1 cellular context compared by ENCODE assay signal in the genomic region with DNA sequence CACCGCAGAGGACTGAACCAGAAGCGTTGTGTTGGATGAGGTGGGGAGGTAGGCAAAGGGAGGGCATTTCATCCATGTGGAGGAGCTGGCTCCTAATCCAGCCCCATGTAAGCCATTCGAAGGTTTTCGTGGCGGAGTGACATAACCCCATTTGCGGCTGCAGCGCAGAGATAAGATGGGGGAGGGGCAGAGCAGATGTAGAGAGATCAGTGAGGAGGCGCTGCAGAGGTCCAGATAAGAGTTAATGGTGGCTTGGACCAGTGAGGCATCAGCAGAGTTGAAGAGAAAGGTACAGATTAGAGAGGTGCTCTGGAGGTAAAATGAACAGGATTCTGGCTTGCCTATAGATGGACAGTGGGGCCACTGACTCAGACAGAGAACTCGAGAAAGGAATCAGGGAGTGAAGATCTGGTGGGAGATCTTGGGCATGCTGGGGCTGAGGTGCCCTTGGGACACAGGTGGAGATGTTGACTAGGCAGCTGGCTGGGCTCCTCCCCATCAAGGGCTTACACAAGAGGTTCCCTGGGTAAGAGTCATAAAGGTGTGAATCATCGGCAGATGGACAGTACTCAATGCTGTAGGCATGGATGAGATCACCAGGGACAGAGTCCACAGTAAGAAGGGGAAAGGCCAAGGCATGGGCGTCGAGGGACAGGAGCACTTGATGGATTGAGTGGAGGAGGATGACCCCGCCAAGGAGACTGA.
TF ChIP-seq lines count a peak whose summit lies in the region.

No MANE protein-coding gene starts in this region.

TF ChIP-seq in HepG2, 621 proteins besides CTCF, POLR2A, EP300 and RAD21 (continues in another document):
- TF ChIP-seq, protein P1, sequence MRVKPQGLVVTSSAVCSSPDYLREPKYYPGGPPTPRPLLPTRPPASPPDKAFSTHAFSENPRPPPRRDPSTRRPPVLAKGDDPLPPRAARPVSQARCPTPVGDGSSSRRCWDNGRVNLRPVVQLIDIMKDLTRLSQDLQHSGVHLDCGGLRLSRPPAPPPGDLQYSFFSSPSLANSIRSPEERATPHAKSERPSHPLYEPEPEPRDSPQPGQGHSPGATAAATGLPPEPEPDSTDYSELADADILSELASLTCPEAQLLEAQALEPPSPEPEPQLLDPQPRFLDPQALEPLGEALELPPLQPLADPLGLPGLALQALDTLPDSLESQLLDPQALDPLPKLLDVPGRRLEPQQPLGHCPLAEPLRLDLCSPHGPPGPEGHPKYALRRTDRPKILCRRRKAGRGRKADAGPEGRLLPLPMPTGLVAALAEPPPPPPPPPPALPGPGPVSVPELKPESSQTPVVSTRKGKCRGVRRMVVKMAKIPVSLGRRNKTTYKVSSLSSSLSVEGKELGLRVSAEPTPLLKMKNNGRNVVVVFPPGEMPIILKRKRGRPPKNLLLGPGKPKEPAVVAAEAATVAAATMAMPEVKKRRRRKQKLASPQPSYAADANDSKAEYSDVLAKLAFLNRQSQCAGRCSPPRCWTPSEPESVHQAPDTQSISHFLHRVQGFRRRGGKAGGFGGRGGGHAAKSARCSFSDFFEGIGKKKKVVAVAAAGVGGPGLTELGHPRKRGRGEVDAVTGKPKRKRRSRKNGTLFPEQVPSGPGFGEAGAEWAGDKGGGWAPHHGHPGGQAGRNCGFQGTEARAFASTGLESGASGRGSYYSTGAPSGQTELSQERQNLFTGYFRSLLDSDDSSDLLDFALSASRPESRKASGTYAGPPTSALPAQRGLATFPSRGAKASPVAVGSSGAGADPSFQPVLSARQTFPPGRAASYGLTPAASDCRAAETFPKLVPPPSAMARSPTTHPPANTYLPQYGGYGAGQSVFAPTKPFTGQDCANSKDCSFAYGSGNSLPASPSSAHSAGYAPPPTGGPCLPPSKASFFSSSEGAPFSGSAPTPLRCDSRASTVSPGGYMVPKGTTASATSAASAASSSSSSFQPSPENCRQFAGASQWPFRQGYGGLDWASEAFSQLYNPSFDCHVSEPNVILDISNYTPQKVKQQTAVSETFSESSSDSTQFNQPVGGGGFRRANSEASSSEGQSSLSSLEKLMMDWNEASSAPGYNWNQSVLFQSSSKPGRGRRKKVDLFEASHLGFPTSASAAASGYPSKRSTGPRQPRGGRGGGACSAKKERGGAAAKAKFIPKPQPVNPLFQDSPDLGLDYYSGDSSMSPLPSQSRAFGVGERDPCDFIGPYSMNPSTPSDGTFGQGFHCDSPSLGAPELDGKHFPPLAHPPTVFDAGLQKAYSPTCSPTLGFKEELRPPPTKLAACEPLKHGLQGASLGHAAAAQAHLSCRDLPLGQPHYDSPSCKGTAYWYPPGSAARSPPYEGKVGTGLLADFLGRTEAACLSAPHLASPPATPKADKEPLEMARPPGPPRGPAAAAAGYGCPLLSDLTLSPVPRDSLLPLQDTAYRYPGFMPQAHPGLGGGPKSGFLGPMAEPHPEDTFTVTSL (CRISPR knock-in tag; IDR thresholded peaks at IDR 0.05; ENCODE audit: borderline replicate concordance): 0 out of 2 replicates have a peak, but pooled peaks have one; percentile 36
- TF ChIP-seq HMGXB4 (CRISPR knock-in tag; IDR thresholded peaks at IDR 0.05; ENCODE audit: borderline replicate concordance in 1 of 2, low read depth in 1 of 2) (peak in 1 of 2 experiments; percentile 25; a peak in 1 of 4 replicates), CREB1 (IDR thresholded peaks at IDR 0.05) (peak; percentile 18; the same call in 1 of the 2 replicates), CREB1 (CRISPR knock-in tag; IDR thresholded peaks at IDR 0.05) (peak; percentile 63), SOX6 (IDR thresholded peaks at IDR 0.05) (no peak), SOX6 (CRISPR knock-in tag; IDR thresholded peaks at IDR 0.05) (0 out of 2 replicates have a peak, but pooled peaks have one; percentile 18), JUND (CRISPR knock-in tag; IDR thresholded peaks at IDR 0.05) (peak; percentile 94), ATF7 (IDR thresholded peaks at IDR 0.05) (peak; percentile 86), ATF7 (CRISPR knock-in tag; IDR thresholded peaks at IDR 0.05) (peak; percentile 90), MTF1 (CRISPR knock-in tag; IDR thresholded peaks at IDR 0.05) (no peak), SNAPC2 (CRISPR knock-in tag; IDR thresholded peaks at IDR 0.05) (no peak), BHLHE40 (IDR thresholded peaks at IDR 0.05; ENCODE audit: low read length) (no peak), TBX3 (IDR thresholded peaks at IDR 0.05; ENCODE audit: borderline replicate concordance) (peak; percentile 45; the same call in 1 of the 2 replicates), FOXO1 (CRISPR knock-in tag; IDR thresholded peaks at IDR 0.05) (peak; percentile 25; the same call in 1 of the 2 replicates), SALL1 (CRISPR knock-in tag; IDR thresholded peaks at IDR 0.05) (peak; percentile 65), HNF4G (IDR thresholded peaks at IDR 0.05; ENCODE audit: borderline replicate concordance, low read depth, low read length) (0 out of 2 replicates have a peak, but pooled peaks have one; percentile 14), HNF4G (CRISPR knock-in tag; IDR thresholded peaks at IDR 0.05; ENCODE audit: borderline replicate concordance, low read depth) (peak; percentile 57; the same call in 1 of the 2 replicates), FOXA1 (IDR thresholded peaks at IDR 0.05) (no peak), FOXA1 (CRISPR knock-in tag; IDR thresholded peaks at IDR 0.05) (peak; percentile 25; the same call in 1 of the 2 replicates), ZFX (CRISPR knock-in tag; IDR thresholded peaks at IDR 0.05; ENCODE audit: low read depth) (no peak), JARID2 (CRISPR knock-in tag; IDR thresholded peaks at IDR 0.05; ENCODE audit: insufficient replicate concordance) (no peak), KAT8 (CRISPR knock-in tag; IDR thresholded peaks at IDR 0.05) (peak; percentile 31; the same call in 1 of the 2 replicates), PPARG (CRISPR knock-in tag; conservative IDR thresholded peaks at IDR 0.05) (peak; percentile 97), MAZ (IDR thresholded peaks at IDR 0.05; ENCODE audit: borderline replicate concordance, low read depth, low read length) (no peak), MAZ (CRISPR knock-in tag; IDR thresholded peaks at IDR 0.05; ENCODE audit: low read depth) (no peak), ZBTB40 (IDR thresholded peaks at IDR 0.05) (no peak), ZBTB40 (CRISPR knock-in tag; IDR thresholded peaks at IDR 0.05) (no peak; the same call in 1 of the 2 replicates), HBP1 (CRISPR knock-in tag; IDR thresholded peaks at IDR 0.05; ENCODE audit: low read depth) (0 out of 2 replicates have a peak, but pooled peaks have one; percentile 40), ATM (IDR thresholded peaks at IDR 0.05; ENCODE audit: borderline replicate concordance) (peak; percentile 95)
- TF ChIP-seq, protein P2, sequence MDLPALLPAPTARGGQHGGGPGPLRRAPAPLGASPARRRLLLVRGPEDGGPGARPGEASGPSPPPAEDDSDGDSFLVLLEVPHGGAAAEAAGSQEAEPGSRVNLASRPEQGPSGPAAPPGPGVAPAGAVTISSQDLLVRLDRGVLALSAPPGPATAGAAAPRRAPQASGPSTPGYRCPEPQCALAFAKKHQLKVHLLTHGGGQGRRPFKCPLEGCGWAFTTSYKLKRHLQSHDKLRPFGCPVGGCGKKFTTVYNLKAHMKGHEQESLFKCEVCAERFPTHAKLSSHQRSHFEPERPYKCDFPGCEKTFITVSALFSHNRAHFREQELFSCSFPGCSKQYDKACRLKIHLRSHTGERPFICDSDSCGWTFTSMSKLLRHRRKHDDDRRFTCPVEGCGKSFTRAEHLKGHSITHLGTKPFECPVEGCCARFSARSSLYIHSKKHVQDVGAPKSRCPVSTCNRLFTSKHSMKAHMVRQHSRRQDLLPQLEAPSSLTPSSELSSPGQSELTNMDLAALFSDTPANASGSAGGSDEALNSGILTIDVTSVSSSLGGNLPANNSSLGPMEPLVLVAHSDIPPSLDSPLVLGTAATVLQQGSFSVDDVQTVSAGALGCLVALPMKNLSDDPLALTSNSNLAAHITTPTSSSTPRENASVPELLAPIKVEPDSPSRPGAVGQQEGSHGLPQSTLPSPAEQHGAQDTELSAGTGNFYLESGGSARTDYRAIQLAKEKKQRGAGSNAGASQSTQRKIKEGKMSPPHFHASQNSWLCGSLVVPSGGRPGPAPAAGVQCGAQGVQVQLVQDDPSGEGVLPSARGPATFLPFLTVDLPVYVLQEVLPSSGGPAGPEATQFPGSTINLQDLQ (CRISPR knock-in tag; IDR thresholded peaks at IDR 0.05): no peak
- TF ChIP-seq, protein P3, sequence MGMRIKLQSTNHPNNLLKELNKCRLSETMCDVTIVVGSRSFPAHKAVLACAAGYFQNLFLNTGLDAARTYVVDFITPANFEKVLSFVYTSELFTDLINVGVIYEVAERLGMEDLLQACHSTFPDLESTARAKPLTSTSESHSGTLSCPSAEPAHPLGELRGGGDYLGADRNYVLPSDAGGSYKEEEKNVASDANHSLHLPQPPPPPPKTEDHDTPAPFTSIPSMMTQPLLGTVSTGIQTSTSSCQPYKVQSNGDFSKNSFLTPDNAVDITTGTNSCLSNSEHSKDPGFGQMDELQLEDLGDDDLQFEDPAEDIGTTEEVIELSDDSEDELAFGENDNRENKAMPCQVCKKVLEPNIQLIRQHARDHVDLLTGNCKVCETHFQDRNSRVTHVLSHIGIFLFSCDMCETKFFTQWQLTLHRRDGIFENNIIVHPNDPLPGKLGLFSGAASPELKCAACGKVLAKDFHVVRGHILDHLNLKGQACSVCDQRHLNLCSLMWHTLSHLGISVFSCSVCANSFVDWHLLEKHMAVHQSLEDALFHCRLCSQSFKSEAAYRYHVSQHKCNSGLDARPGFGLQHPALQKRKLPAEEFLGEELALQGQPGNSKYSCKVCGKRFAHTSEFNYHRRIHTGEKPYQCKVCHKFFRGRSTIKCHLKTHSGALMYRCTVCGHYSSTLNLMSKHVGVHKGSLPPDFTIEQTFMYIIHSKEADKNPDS (CRISPR knock-in tag; IDR thresholded peaks at IDR 0.05): no peak
